Comparison of ENCODE assay signal across 20 cellular contexts in genomic region chr18:31950620-31951019, GRCh38.
"Had no signal": no experiment of that assay in that cellular context is flagged by ENCODE, and none has a peak within 500 bp of the region (broad histone marks: within the 10 kb centered on the region; RNA-seq: fewer than 3 reads in every experiment).

No MANE protein-coding gene starts in this region.

- H3K27ac ChIP-seq: adrenal gland, cardiac muscle cell, left ventricle myocardium inferior, suprapubic skin had no signal

- H3K4me3 Mint-ChIP-seq: activated CD8-positive, alpha-beta T cell treated with anti-CD3 and anti-CD28 coated beads for 36 hours; activated naive CD4-positive, alpha-beta T cell treated with anti-CD3 and anti-CD28 coated beads, Interleukin-2, amount 50 U/mL, for 24 hours; activated T-cell treated with anti-CD3 and anti-CD28 coated beads, Interleukin-2, amount 50 U/mL, for 4 hours; natural killer cell treated with Interleukin-12 subunit alpha and Interleukin-12 subunit beta and Interleukin-15 and Interleukin-18, amount 100 ng/mL, for 72 hours; stimulated activated naive CD8-positive, alpha-beta T cell treated with anti-CD3 and anti-CD28 coated beads, Interleukin-15, Interleukin-2, amounts not matched to agents 100 ng/mL and 50 ng/mL, for 24 hours had no signal

- H3K4me1 ChIP-seq: adrenal gland, left ventricle myocardium inferior, suprapubic skin had no signal

- H3K4me3 ChIP-seq: adrenal gland, cardiac muscle cell, left ventricle myocardium inferior, smooth muscle cell, suprapubic skin had no signal

- FAIRE-seq: colon, kidney had no signal

- H3K4me1 Mint-ChIP-seq: activated naive CD4-positive, alpha-beta T cell treated with anti-CD3 and anti-CD28 coated beads, Interleukin-2, amount 50 U/mL, for 24 hours had no signal

- H3K9me3 ChIP-seq: adrenal gland, left ventricle myocardium inferior, suprapubic skin had no signal

- H3K27me3 ChIP-seq: adrenal gland, cardiac muscle cell, suprapubic skin had no signal

- H3K4me2 ChIP-seq: smooth muscle cell had no signal

- H3K36me3 Mint-ChIP-seq: activated naive CD4-positive, alpha-beta T cell treated with anti-CD3 and anti-CD28 coated beads, Interleukin-2, amount 50 U/mL, for 24 hours; natural killer cell treated with Interleukin-12 subunit alpha and Interleukin-12 subunit beta and Interleukin-15 and Interleukin-18, amount 100 ng/mL, for 72 hours had no signal

- H3K27me3 Mint-ChIP-seq: activated CD8-positive, alpha-beta T cell treated with anti-CD3 and anti-CD28 coated beads for 36 hours; activated naive CD4-positive, alpha-beta T cell treated with anti-CD3 and anti-CD28 coated beads, Interleukin-2, amount 50 U/mL, for 24 hours; progenitor cell of endocrine pancreas had no signal

- H3K9me3 Mint-ChIP-seq: activated CD8-positive, alpha-beta T cell treated with anti-CD3 and anti-CD28 coated beads for 36 hours; activated naive CD4-positive, alpha-beta T cell treated with anti-CD3 and anti-CD28 coated beads, Interleukin-2, amount 50 U/mL, for 24 hours; activated T-cell treated with anti-CD3 and anti-CD28 coated beads, Interleukin-2, amount 50 U/mL, for 4 hours; natural killer cell treated with Interleukin-12 subunit alpha and Interleukin-12 subunit beta and Interleukin-15 and Interleukin-18, amount 100 ng/mL, for 72 hours; stimulated activated naive CD8-positive, alpha-beta T cell treated with anti-CD3 and anti-CD28 coated beads, Interleukin-15, Interleukin-2, amounts not matched to agents 100 ng/mL and 50 ng/mL, for 24 hours had no signal

- DNase-seq: activated CD4-positive, alpha-beta T cell treated with anti-CD3 and anti-CD28 coated beads for 4 hours; activated CD8-positive, alpha-beta T cell treated with anti-CD3 and anti-CD28 coated beads for 36 hours; activated effector memory CD4-positive, alpha-beta T cell treated with Interleukin-2 at 50 U/mL for 16 hours; activated T-cell treated with anti-CD3 and anti-CD28 coated beads, Interleukin-2, amount 50 U/mL, for 4 hours; adrenal gland; kidney; left ventricle myocardium inferior; mesenchymal stem cell; right cardiac atrium; T-helper 2 cell; trophoblast cell had no signal

- H3K27ac Mint-ChIP-seq: activated CD8-positive, alpha-beta T cell treated with anti-CD3 and anti-CD28 coated beads for 36 hours; activated naive CD4-positive, alpha-beta T cell treated with anti-CD3 and anti-CD28 coated beads, Interleukin-2, amount 50 U/mL, for 24 hours; natural killer cell treated with Interleukin-12 subunit alpha and Interleukin-12 subunit beta and Interleukin-15 and Interleukin-18, amount 100 ng/mL, for 72 hours; progenitor cell of endocrine pancreas; stimulated activated naive CD8-positive, alpha-beta T cell treated with anti-CD3 and anti-CD28 coated beads, Interleukin-15, Interleukin-2, amounts not matched to agents 100 ng/mL and 50 ng/mL, for 24 hours had no signal

- H3K36me3 ChIP-seq: adrenal gland, cardiac muscle cell, left ventricle myocardium inferior, suprapubic skin had no signal

- ATAC-seq: activated CD8-positive, alpha-beta T cell treated with anti-CD3 and anti-CD28 coated beads for 36 hours; activated T-cell treated with anti-CD3 and anti-CD28 coated beads, Interleukin-2, amount 50 U/mL, for 4 hours; esophagus mucosa; natural killer cell treated with Interleukin-12 subunit alpha and Interleukin-12 subunit beta and Interleukin-15 and Interleukin-18, amount 100 ng/mL, for 72 hours; right cardiac atrium had no signal
